In genomic region chr1:244834596-244835275, GRCh38 we compare ENCODE assay signal across 8 cellular contexts. TPM values are rescaled to one million over a fixed set of nuclear protein-coding genes. Genes with fewer than 3 reads are reported as not detected.
DNase-seq lines count a peak whose midpoint lies in the region; ATAC-seq and TF ChIP-seq lines count a peak whose summit lies in the region.

No MANE protein-coding gene starts in this region.

- no peaks in the 10 kb centered on the region for H3K9me3 Mint-ChIP-seq in IgD-negative memory B cell

- in situ Hi-C loops in Panc1 (cut with HindIII; ENCODE audit: low pct_unique_long_range_greater_than_20kb, low sequenced_read_pairs): no loop called here

- peak overlapping the region; percentile 96 to 100 (median 99) for H3K27ac Mint-ChIP-seq in IgD-negative memory B cell

- H4K20me1 ChIP-seq in DND-41 (ENCODE audit: insufficient read depth, low read length) (peaks cover 5% of the 10 kb centered on the region; the same call in 1 of the 2 replicates), fibroblast of lung (ENCODE audit: control insufficient read depth, extremely low read depth, insufficient read depth, low read length) (no peaks in the 10 kb centered on the region)

- H3K4me1 Mint-ChIP-seq in IgD-negative memory B cell: peaks cover 20 to 37% (median 33%) of the 10 kb centered on the region in 3 donors

- H3K4me2 ChIP-seq in DND-41 (ENCODE audit: insufficient read depth, low read length): peak overlapping the region; percentile 62
- peak overlapping the region; percentile 93 for H3K4me2 ChIP-seq in fibroblast of lung (ENCODE audit: extremely low read depth, insufficient read depth, low read length)

- H3K27ac ChIP-seq in DND-41 (ENCODE audit: low read length) (peak overlapping the region; percentile 100), Panc1 (ENCODE audit: low read length) (peak overlapping the region; percentile 100), fibroblast of lung (ENCODE audit: insufficient read depth, low read length) (peak overlapping the region; percentile 96), temporal lobe (ENCODE audit: low read depth, low read length) (peak overlapping the region; percentile 99)

- no peaks in the 10 kb centered on the region for H3K27me3 Mint-ChIP-seq in IgD-negative memory B cell

- intact Hi-C loops in Panc1 (cut with micrococcal nuclease; ENCODE audit: unreplicated experiment): loop anchor here (5.0 kb wide), 2 partner anchors 208 to 1733 kb away; partner anchors contain the start of genes CNST and TFB2M

- peaks cover 42% of the 10 kb centered on the region for H3K79me2 ChIP-seq in DND-41 (ENCODE audit: insufficient read depth, low read length)
- peaks cover 39% of the 10 kb centered on the region for H3K79me2 ChIP-seq in fibroblast of lung (ENCODE audit: control insufficient read depth, insufficient read depth, low read length)

- H2AFZ ChIP-seq in DND-41 (ENCODE audit: low read depth, low read length) (peak overlapping the region; percentile 76), fibroblast of lung (ENCODE audit: low read length) (peak overlapping the region; percentile 20), neuron (ENCODE audit: low read depth, low read length) (peak overlapping the region; percentile 6)

- H3K9me3 ChIP-seq in DND-41 (ENCODE audit: insufficient read depth, low read length, severe bottlenecking) (no peaks in the 10 kb centered on the region), Panc1 (ENCODE audit: control insufficient read depth, insufficient read depth, low read depth, low read length) (no peaks in the 10 kb centered on the region), fibroblast of lung (ENCODE audit: control insufficient read depth, insufficient read depth, low read depth, low read length) (no peaks in the 10 kb centered on the region), neuron (ENCODE audit: low read length) (no peaks in the 10 kb centered on the region)

- H3K4me3 ChIP-seq in DND-41 (ENCODE audit: low read depth in 1 of 2, low read length in 2 of 2): peak overlapping the region; percentile 28 to 64; a peak in 3 of 4 replicates
- H3K4me3 ChIP-seq in Panc1 (ENCODE audit: low read depth in 2 of 2, low read length in 2 of 2): peak overlapping the region; percentile 67 to 96
- H3K4me3 ChIP-seq in fibroblast of lung (replicated peaks in 1 of 4; ENCODE audit: control extremely low read depth in 1 of 4, insufficient read depth in 1 of 4, low read depth in 3 of 4, low read length in 4 of 4): peak overlapping the region; percentile 59 to 86 (median 76)
- H3K4me3 ChIP-seq in neuron (ENCODE audit: low read length): peak overlapping the region; percentile 71

- peak overlapping the region; percentile 74 for H3K9ac ChIP-seq in DND-41 (ENCODE audit: low read depth, low read length)
- peak overlapping the region; percentile 93 for H3K9ac ChIP-seq in fibroblast of lung (ENCODE audit: insufficient read depth, low read length)

- H3K36me3 ChIP-seq in DND-41 (ENCODE audit: insufficient read depth, low read length) (peaks cover 9% of the 10 kb centered on the region), Panc1 (ENCODE audit: control insufficient read depth, insufficient read depth, low read length) (peaks cover 11% of the 10 kb centered on the region), fibroblast of lung (ENCODE audit: control insufficient read depth, insufficient read depth, low read length) (peaks cover 5% of the 10 kb centered on the region), neuron (ENCODE audit: insufficient read depth, low read length) (peaks cover 23% of the 10 kb centered on the region)

- CTCF ChIA-PET in Panc1 (lab: Charles Lee): no interaction called here

- peak; percentile 65 for ATAC-seq in DND-41 (ENCODE audit: insufficient read depth, low read depth)
- peak; percentile 70 for ATAC-seq in GM21529 (IDR thresholded peaks at IDR 0.05; ENCODE audit: unreplicated experiment)
- ATAC-seq in Panc1: peak; percentile 76

- H3K4me1 ChIP-seq in DND-41 (ENCODE audit: insufficient read depth, low read length) (peaks cover 48% of the 10 kb centered on the region), Panc1 (ENCODE audit: control insufficient read depth, insufficient read depth, low read length) (peaks cover 30% of the 10 kb centered on the region), fibroblast of lung (ENCODE audit: control insufficient read depth, extremely low read depth, insufficient read depth, low read length) (peaks cover 2% of the 10 kb centered on the region), neuron (ENCODE audit: insufficient read depth, low read length) (peaks cover 20% of the 10 kb centered on the region)

- H3K27me3 ChIP-seq in DND-41 (ENCODE audit: insufficient read depth, low read length, poor library complexity): no peaks in the 10 kb centered on the region
- H3K27me3 ChIP-seq in Panc1 (ENCODE audit: control insufficient read depth, insufficient read depth, low read length): no peaks in the 10 kb centered on the region
- no peaks in the 10 kb centered on the region for H3K27me3 ChIP-seq in fibroblast of lung (ENCODE audit: control insufficient read depth, insufficient read depth, low read length)
- H3K27me3 ChIP-seq in neuron (ENCODE audit: insufficient read depth, low read length): no peaks in the 10 kb centered on the region

- POLR2A ChIA-PET in Panc1 (lab: Charles Lee): interaction anchor here (0.5 to 1.0 kb wide), 5 partner anchors 26 to 305 kb away, joined by 3 to 11 read pairs (median 3); partner anchors contain the start of gene HNRNPU

- H3K4me3 Mint-ChIP-seq in IgD-negative memory B cell: peak overlapping the region; percentile 95 to 100 (median 98)

- peak; percentile 93 for DNase-seq in DND-41
- DNase-seq in Panc1 (ENCODE audit: low read depth, low spot score): peak; percentile 69
- peak; percentile 76 to 81 for DNase-seq in activated T-helper 1 cell treated with anti-CD3 and anti-CD28 coated beads, Interleukin-2, amount 50 U/mL, for 16 hours (ENCODE audit: low read depth in 1 of 2, low spot score in 1 of 2)
- DNase-seq in fibroblast of lung (ENCODE audit: low read depth in 2 of 2): peak; percentile 90 to 96

- peaks cover 5% of the 10 kb centered on the region for H3K36me3 Mint-ChIP-seq in IgD-negative memory B cell

- no peak for TF ChIP-seq CTCF in DND-41 (IDR thresholded peaks at IDR 0.05; ENCODE audit: borderline replicate concordance, extremely low read depth, low read length, poor library complexity, severe bottlenecking)
- no peak for TF ChIP-seq CTCF in Panc1 (IDR thresholded peaks at IDR 0.05)
- TF ChIP-seq CTCF in fibroblast of lung (conservative IDR thresholded peaks at IDR 0.05 in 1 of 2, IDR thresholded peaks at IDR 0.05 in 1 of 2; ENCODE audit: low read depth in 1 of 2, low read length in 2 of 2): no peak

- no TSS peak for BruUV-seq in Panc1 (replicated peaks; lab: Mats Ljungman, UMichigan)

RNA-seq across cellular contexts. Expression of gene COX20, which starts 0.7 kb away (rescaled TPM):
- 36.9 TPM for polyA plus RNA-seq in IgD-negative memory B cell
- total RNA-seq in Panc1 (2021; ENCODE audit: unreplicated experiment): 55.0 TPM
- 47.0 TPM for polyA plus RNA-seq in Panc1 (2012; ENCODE audit: insufficient read length)
- total RNA-seq in fibroblast of lung: 14.9 and 22.8 TPM in 2 replicates
- polyA plus RNA-seq in fibroblast of lung: 51.5 and 51.9 TPM in 2 replicates
- polyA plus RNA-seq in fibroblast of lung (2012): 68.1 and 71.7 TPM in 2 replicates
- 1.1 TPM in 2 replicates for polyA minus RNA-seq in fibroblast of lung (ENCODE audit: low replicate concordance)
- total RNA-seq in temporal lobe: 70.8 TPM

RNA-seq across cellular contexts. Expression of gene HNRNPU, which starts 29.6 kb away (rescaled TPM):
- polyA plus RNA-seq in IgD-negative memory B cell (339 TPM), fibroblast of lung (231 and 330 TPM in 2 replicates)
- total RNA-seq in Panc1 (2021; ENCODE audit: unreplicated experiment) (361 TPM), fibroblast of lung (328 and 383 TPM in 2 replicates), temporal lobe (443 TPM)
- polyA plus RNA-seq in Panc1 (2012; ENCODE audit: insufficient read length): 321 TPM
- 307 and 379 TPM in 2 replicates for polyA plus RNA-seq in fibroblast of lung (2012)
- 14.6 and 94.0 TPM in 2 replicates for polyA minus RNA-seq in fibroblast of lung (ENCODE audit: low replicate concordance)

Comparison
In these comparisons a context has a peak if more than half of its experiments do, and no peak if none do; other contexts are left out.
1. Peak in every context shown above with its lines: DNase-seq, ATAC-seq, H3K4me3 ChIP-seq and H3K27ac ChIP-seq.
2. H2AFZ ChIP-seq: peak in every context shown above with its lines; median percentile 76 in DND-41; 20 in fibroblast of lung; 6 in neuron.